Comparison of ENCODE assay signal across 10 cellular contexts in the genomic region with DNA sequence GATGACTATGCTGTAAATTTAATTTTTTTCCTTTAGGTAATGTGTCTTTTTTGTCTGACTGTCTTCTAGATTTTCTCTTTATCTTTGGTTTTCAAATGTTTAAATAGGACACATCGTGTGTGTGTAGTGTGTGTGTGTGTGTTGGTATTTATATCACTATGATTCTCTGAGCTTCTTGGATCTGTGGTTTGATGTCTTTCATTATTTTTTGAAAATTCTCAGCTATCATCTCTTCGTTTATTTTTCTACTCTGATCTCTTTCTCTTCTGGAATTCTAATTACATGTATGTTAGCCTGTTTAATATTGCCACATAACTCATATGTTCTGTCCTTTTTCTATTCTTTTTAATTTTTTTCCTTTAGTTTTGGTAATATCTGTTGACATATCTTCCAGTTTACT.
"Had no signal": no experiment of that assay in that cellular context is flagged by ENCODE, and none has a peak within 500 bp of the region (broad histone marks: within the 10 kb centered on the region; RNA-seq: fewer than 3 reads in every experiment).

No MANE protein-coding gene starts in this region.

- H3K36me3 ChIP-seq: HAP-1 had no signal

- H3K27ac ChIP-seq: GM23248 had no signal

- H3K27ac Mint-ChIP-seq: GM23338, H9 had no signal

- FAIRE-seq: H1, H54 had no signal

- H2AFZ ChIP-seq: GM23248, GM23338 had no signal

- H3K9me3 Mint-ChIP-seq: GM23338 had no signal

- H3K9ac ChIP-seq: GM23248 had no signal

- DNase-seq: GM23248, GOT3, H7, H9, HCEC 1CT had no signal

- H3K4me3 Mint-ChIP-seq: GM23338, H9 had no signal

- H3K4me2 ChIP-seq: GM23338 had no signal

- ATAC-seq: GM23338, HCT116 had no signal

- H3K4me3 ChIP-seq: GM23248, GM23338, HAP-1 had no signal

- H3K4me1 ChIP-seq: HAP-1 had no signal
